Comparison of ENCODE assay signal across 18 cellular contexts in the genomic region with DNA sequence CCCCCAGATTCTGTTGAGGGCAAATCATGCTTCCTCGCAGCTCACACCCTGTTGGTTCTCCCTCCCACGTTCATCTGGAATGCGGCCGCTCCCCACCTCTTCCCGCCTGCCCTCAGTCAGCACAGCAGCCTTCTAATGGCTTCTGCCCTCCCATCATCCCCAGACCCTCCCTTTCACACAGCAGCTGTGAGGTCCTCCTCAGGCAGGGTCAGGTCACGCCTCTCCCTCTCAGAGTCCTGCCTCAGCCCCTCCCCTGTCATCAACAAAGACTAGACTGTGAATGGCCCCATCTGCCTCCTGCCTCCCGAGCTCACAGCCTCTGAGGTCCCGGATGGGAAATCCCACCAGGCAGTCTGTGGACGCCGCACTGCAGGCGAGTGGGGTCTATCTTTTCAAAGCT. TPM values are rescaled to one million over a fixed set of nuclear protein-coding genes. Genes with fewer than 3 reads are reported as not detected.
DNase-seq lines count a peak whose midpoint lies in the region; ATAC-seq, FAIRE-seq and TF ChIP-seq lines count a peak whose summit lies in the region.
"Had no signal": no experiment of that assay in that cellular context is flagged by ENCODE, and none has a peak within 500 bp of the region (broad histone marks: within the 10 kb centered on the region; RNA-seq: fewer than 3 reads in every experiment).

No MANE protein-coding gene starts in this region.

- no peak overlapping the region for H3K4me2 ChIP-seq in HepG2 (ENCODE audit: low read depth, low read length)

- H3K36me3 Mint-ChIP-seq in progenitor cell of endocrine pancreas (ENCODE audit: insufficient read depth) = no peaks in the 10 kb centered on the region

- H3K36me3 ChIP-seq in HepG2 (replicated peaks in 1 of 2; ENCODE audit: control insufficient read depth in 1 of 2, insufficient read depth in 2 of 2, low read length in 2 of 2) (no peaks in the 10 kb centered on the region), right lobe of liver (no peaks in the 10 kb centered on the region), iPS-20b (ENCODE audit: insufficient read depth, low read depth, low read length) (no peaks in the 10 kb centered on the region)
- H3K36me3 ChIP-seq: colonic mucosa, tibial artery had no signal

- no peaks in the 10 kb centered on the region for H3K79me2 ChIP-seq in HepG2 (ENCODE audit: insufficient read depth, low read length)
- H3K79me2 ChIP-seq: parathyroid adenoma had no signal

- peaks cover 8% of the 10 kb centered on the region for H3K4me1 Mint-ChIP-seq in progenitor cell of endocrine pancreas (ENCODE audit: low read depth)

- H3K9me3 ChIP-seq in HepG2 (ENCODE audit: low read length) (peaks cover 8% of the 10 kb centered on the region; the same call in 1 of the 2 replicates), right lobe of liver (no peaks in the 10 kb centered on the region), iPS-20b (ENCODE audit: insufficient read depth, low read depth, low read length) (peaks cover 14% of the 10 kb centered on the region)
- H3K9me3 ChIP-seq: colonic mucosa had no signal

- no TSS peak for BruUV-seq in HepG2 (replicated peaks; lab: Mats Ljungman, UMichigan)

- TF ChIP-seq RAD21 in HepG2 (CRISPR knock-in tag; IDR thresholded peaks at IDR 0.05) = no peak

- no peak for TF ChIP-seq POLR2A in HepG2 (IDR thresholded peaks at IDR 0.05; ENCODE audit: insufficient read depth in 1 of 2, low read depth in 2 of 2, low read length in 2 of 2)
- no peak for TF ChIP-seq POLR2A in right lobe of liver (IDR thresholded peaks at IDR 0.05)

- no peak overlapping the region for H3K9ac ChIP-seq in HepG2 (ENCODE audit: insufficient read depth, low read depth, low read length)
- peak overlapping the region; percentile 4; the same call in 1 of the 2 replicates for H3K9ac ChIP-seq in iPS-20b (ENCODE audit: low read depth, low read length)
- H3K9ac ChIP-seq: parathyroid adenoma had no signal

- CTCF ChIA-PET in HepG2 (lab: Yijun Ruan, JAX; ENCODE audit: low intra/inter-chr PET ratio, low total read pairs) = no interaction called here

- H3K27ac Mint-ChIP-seq in progenitor cell of endocrine pancreas = no peak overlapping the region
- H3K27ac Mint-ChIP-seq: T-helper 1 cell treated with Interleukin-12 subunit alpha and Interleukin-12 subunit beta and Interleukin-4 antibody, amounts not matched to agents 30 μg/mL and 1 μg/mL, for 36 hours had no signal

- in situ Hi-C loops in HepG2 (cut with HindIII; ENCODE audit: extremely low pct_ligation_motif_present, low pct_unique_long_range_greater_than_20kb) = loop anchor here (5.0 kb wide), 1 partner anchor 142 kb away; no protein-coding TSS in a partner anchor

- no peak overlapping the region for H2AFZ ChIP-seq in HepG2 (ENCODE audit: low read length)
- H2AFZ ChIP-seq: parathyroid adenoma had no signal

- H3K27ac ChIP-seq in HepG2 (ENCODE audit: extremely low read length, insufficient read depth, low read length) (no peak overlapping the region), right lobe of liver (no peak overlapping the region), iPS-20b (ENCODE audit: low read length) (no peak overlapping the region)
- H3K27ac ChIP-seq: colonic mucosa, parathyroid adenoma, tibial artery had no signal

- DNase-seq in HepG2 (ENCODE audit: low spot score) = no peak
- no peak for DNase-seq in right lobe of liver
- peak; percentile 42 for DNase-seq in NCI-H82 treated with DMSO at 0.1 percent for 48 hours (lab: John Stamatoyannopoulos, UW; ENCODE audit: unreplicated experiment)
- DNase-seq in dermis blood vessel endothelial cell = no peak
- no peak for DNase-seq in progenitor cell of endocrine pancreas (ENCODE audit: low spot score, unreplicated experiment)
- no peak for DNase-seq in NCI-H2029 (lab: John Stamatoyannopoulos, UW)
- DNase-seq: ACHN; activated T-cell treated with anti-CD3 and anti-CD28 coated beads, Interleukin-2, amount 50 U/mL, for 4 hours; amniotic stem cell; colonic mucosa; mesenchymal stem cell; RPMI8226; tibial artery had no signal

- H3K27me3 Mint-ChIP-seq in progenitor cell of endocrine pancreas = peaks cover 66% of the 10 kb centered on the region

- TF ChIP-seq CTCF in HepG2 (CRISPR knock-in tag; IDR thresholded peaks at IDR 0.05) (no peak), right lobe of liver (IDR thresholded peaks at IDR 0.05) (no peak), progenitor cell of endocrine pancreas (IDR thresholded peaks at IDR 0.05; ENCODE audit: unreplicated experiment) (no peak)

- FAIRE-seq in HepG2 (lab: Jason Lieb, UNC) = no peak

- H3K4me3 Mint-ChIP-seq in progenitor cell of endocrine pancreas (ENCODE audit: low read depth) = no peak overlapping the region
- H3K4me3 Mint-ChIP-seq: activated T-cell treated with anti-CD3 and anti-CD28 coated beads, Interleukin-2, amount 50 U/mL, for 4 hours; T-helper 1 cell treated with Interleukin-12 subunit alpha and Interleukin-12 subunit beta and Interleukin-4 antibody, amounts not matched to agents 30 μg/mL and 1 μg/mL, for 36 hours had no signal

- ATAC-seq in HepG2 (peak; percentile 10; the same call in 1 of the 3 replicates), right lobe of liver (no peak), HG02938 (IDR thresholded peaks at IDR 0.05; ENCODE audit: unreplicated experiment) (no peak)
- ATAC-seq: activated T-cell treated with anti-CD3 and anti-CD28 coated beads, Interleukin-2, amount 50 U/mL, for 4 hours had no signal

- H3K27me3 ChIP-seq in HepG2 (ENCODE audit: control insufficient read depth in 1 of 2, insufficient read depth in 2 of 2, low read length in 2 of 2) (peaks cover 37 to 93% of the 10 kb centered on the region in 2 experiments), right lobe of liver (peaks cover 4 to 14% of the 10 kb centered on the region in 2 donors), iPS-20b (ENCODE audit: insufficient read depth, low read length) (peaks cover 75% of the 10 kb centered on the region)

- WGBS in HepG2 (ENCODE audit: low lambda C conversion rate) = 16% methylated on average over 11 of the region's 11 CpGs
- 15% methylated on average over 10 of the region's 11 CpGs for WGBS in right lobe of liver (ENCODE audit: insufficient coverage, low coverage, low lambda C conversion rate, missing lambda C conversion rate)

- H3K9me3 Mint-ChIP-seq in progenitor cell of endocrine pancreas (ENCODE audit: low read depth) = peaks cover 9% of the 10 kb centered on the region

- H3K4me3 ChIP-seq in HepG2 (replicated peaks in 1 of 3; ENCODE audit: insufficient read depth in 1 of 3, low read depth in 2 of 3, low read length in 3 of 3) (no peak overlapping the region), right lobe of liver (no peak overlapping the region), iPS-20b (ENCODE audit: low read length) (peak overlapping the region; percentile 44; the same call in 1 of the 2 replicates)
- H3K4me3 ChIP-seq: colonic mucosa, tibial artery had no signal

- peaks cover 6% of the 10 kb centered on the region; the same call in 1 of the 2 replicates for H4K20me1 ChIP-seq in HepG2 (ENCODE audit: insufficient read depth, low read length)

- POLR2A ChIA-PET in HepG2 (lab: Yijun Ruan, JAX) = no interaction called here

- H3K4me1 ChIP-seq in HepG2 (ENCODE audit: insufficient read depth, low read length) = peaks cover 9% of the 10 kb centered on the region
- H3K4me1 ChIP-seq in right lobe of liver = no peaks in the 10 kb centered on the region
- peaks cover 2% of the 10 kb centered on the region; the same call in 1 of the 2 replicates for H3K4me1 ChIP-seq in iPS-20b (ENCODE audit: insufficient read depth, low read length)
- H3K4me1 ChIP-seq: colonic mucosa, parathyroid adenoma, tibial artery had no signal

- intact Hi-C loops in HepG2 (cut with micrococcal nuclease; ENCODE audit: unreplicated experiment) (no loop called here), right lobe of liver (cut with DNase I) (no loop called here)

- TF ChIP-seq EP300 in HepG2 (IDR thresholded peaks at IDR 0.05; ENCODE audit: low read depth in 2 of 2, low read length in 2 of 2) (no peak), HepG2 (CRISPR knock-in tag; IDR thresholded peaks at IDR 0.05; ENCODE audit: borderline replicate concordance) (no peak)

TF ChIP-seq in HepG2, 621 proteins besides CTCF, POLR2A, EP300 and RAD21 (continues in another document):
- no peak for TF ChIP-seq CHD4 (IDR thresholded peaks at IDR 0.05; ENCODE audit: borderline replicate concordance, low read length)
- TF ChIP-seq ATF7 (IDR thresholded peaks at IDR 0.05) = no peak
- no peak for TF ChIP-seq ATF7 (CRISPR knock-in tag; IDR thresholded peaks at IDR 0.05)
- TF ChIP-seq CBX2 (IDR thresholded peaks at IDR 0.05; ENCODE audit: low read depth, low read length) = no peak
- TF ChIP-seq CBX2 (CRISPR knock-in tag; IDR thresholded peaks at IDR 0.05; ENCODE audit: low read depth) = no peak

RNA-seq across cellular contexts. Expression of a gene that starts 7.9 kb away (rescaled TPM):
- total RNA-seq in HepG2 (2016; rRNA removed; fragmentation: Illumina TruSeq; extraction: Trizol) = not detected in 2 replicates
- total RNA-seq in HepG2 (2016; cell fraction: cytosol; rRNA removed; fragmentation: Illumina TruSeq; extraction: Trizol; ENCODE audit: low read depth) = not detected in 2 replicates
- total RNA-seq in HepG2 (2016; cell fraction: insoluble cytoplasmic fraction; rRNA removed; fragmentation: Illumina TruSeq; extraction: Trizol) = not detected in 2 replicates
- not detected in 2 replicates for total RNA-seq in HepG2 (2016; cell fraction: membrane; rRNA removed; fragmentation: Illumina TruSeq; extraction: Trizol)
- not detected in 2 replicates for total RNA-seq in HepG2 (2016; cell fraction: nucleus; rRNA removed; fragmentation: Illumina TruSeq; extraction: Trizol)
- not detected in 2 replicates for polyA plus RNA-seq in HepG2 (2011; rRNA removed)
- polyA plus RNA-seq in HepG2 (2011; cell fraction: cytosol; rRNA removed) = not detected in 2 replicates
- not detected in 2 replicates for polyA plus RNA-seq in HepG2 (2011; cell fraction: nucleus; rRNA removed)
- polyA plus RNA-seq in HepG2 (2012) = not detected in 2 replicates
- polyA plus RNA-seq in HepG2 (2016; cell fraction: cytosol; fragmentation: Illumina TruSeq; extraction: Trizol; ENCODE audit: low read depth) = not detected in 2 replicates
- polyA plus RNA-seq in HepG2 (2016; cell fraction: insoluble cytoplasmic fraction; fragmentation: Illumina TruSeq; extraction: Trizol; ENCODE audit: low read depth) = not detected in 2 replicates
- not detected in 2 replicates for polyA plus RNA-seq in HepG2 (2016; cell fraction: membrane; fragmentation: Illumina TruSeq; extraction: Trizol; ENCODE audit: low read depth)
- polyA plus RNA-seq in HepG2 (2016; cell fraction: nucleus; fragmentation: Illumina TruSeq; extraction: Trizol; ENCODE audit: insufficient read depth, low read depth) = not detected in 2 replicates
- not detected in 2 replicates for polyA minus RNA-seq in HepG2 (2011; rRNA and poly(A)+ RNA removed; ENCODE audit: low replicate concordance)
- polyA minus RNA-seq in HepG2 (2011; cell fraction: cytosol; rRNA and poly(A)+ RNA removed) = not detected in 2 replicates
- polyA minus RNA-seq in HepG2 (2011; cell fraction: nucleus; rRNA and poly(A)+ RNA removed) = not detected in 2 replicates
- total RNA-seq in right lobe of liver = not detected
- total RNA-seq in dermis blood vessel endothelial cell = not detected in 2 replicates
- not detected in 2 replicates for total RNA-seq in progenitor cell of endocrine pancreas
- total RNA-seq: activated T-cell treated with anti-CD3 and anti-CD28 coated beads, Interleukin-2, amount 50 U/mL, for 4 hours; colonic mucosa; MCF 10A had no signal
